In genomic region chr1:171883844-171884243, GRCh38 we compare ENCODE assay signal across 17 cellular contexts. TPM values are rescaled to one million over a fixed set of nuclear protein-coding genes. Genes with fewer than 3 reads are reported as not detected.
DNase-seq lines count a peak whose midpoint lies in the region; ATAC-seq, FAIRE-seq and TF ChIP-seq lines count a peak whose summit lies in the region.
"Had no signal": no experiment of that assay in that cellular context is flagged by ENCODE, and none has a peak within 500 bp of the region (broad histone marks: within the 10 kb centered on the region; RNA-seq: fewer than 3 reads in every experiment).

No MANE protein-coding gene starts in this region.

- POLR2A ChIA-PET in GM10248 (lab: Yijun Ruan, JAX) = no interaction called here

- TF ChIP-seq POLR2A in GM12891 (IDR thresholded peaks at IDR 0.05; ENCODE audit: low read depth, low read length) = no peak

- TF ChIP-seq CTCF in GM10248 (IDR thresholded peaks at IDR 0.05; ENCODE audit: control extremely low read depth, extremely low read depth, low read depth, missing control alignments) = no peak

- no peak overlapping the region for H3K4me3 Mint-ChIP-seq in activated T-helper 2 cell treated with anti-CD3 and anti-CD28 coated beads, Interferon-gamma antibody, Interleukin-2, Interleukin-4, amounts not matched to agents 10 μg/mL and 5 μg/mL and 100 μg/mL, durations not matched to agents 14 hours and 24 hours and 36 hours (ENCODE audit: low read depth)
- H3K4me3 Mint-ChIP-seq: HFFc6, T-helper 17 cell had no signal

- no peaks in the 10 kb centered on the region for H3K27me3 Mint-ChIP-seq in activated T-helper 2 cell treated with anti-CD3 and anti-CD28 coated beads, Interferon-gamma antibody, Interleukin-2, Interleukin-4, amounts not matched to agents 10 μg/mL and 5 μg/mL and 100 μg/mL, durations not matched to agents 14 hours and 24 hours and 36 hours (ENCODE audit: low read depth)
- H3K27me3 Mint-ChIP-seq: T-helper 17 cell had no signal

- no peaks in the 10 kb centered on the region for H3K36me3 Mint-ChIP-seq in activated T-helper 2 cell treated with anti-CD3 and anti-CD28 coated beads, Interferon-gamma antibody, Interleukin-2, Interleukin-4, amounts not matched to agents 10 μg/mL and 5 μg/mL and 100 μg/mL, durations not matched to agents 14 hours and 24 hours and 36 hours (ENCODE audit: low read depth)

- peak; percentile 86 for ATAC-seq in HG02885 (IDR thresholded peaks at IDR 0.05; ENCODE audit: poor library complexity, unreplicated experiment)
- ATAC-seq in GM19467 (IDR thresholded peaks at IDR 0.05; ENCODE audit: unreplicated experiment) = no peak
- ATAC-seq in HG03175 (IDR thresholded peaks at IDR 0.05; ENCODE audit: unreplicated experiment) = no peak
- ATAC-seq: PC-3, T-helper 17 cell had no signal

- peak; percentile 6 for DNase-seq in GM10248 (ENCODE audit: extremely low spot score)
- DNase-seq in GM12891 (ENCODE audit: insufficient read length, low spot score) = no peak
- peak; percentile 28 for DNase-seq in activated T-helper 2 cell treated with anti-CD3 and anti-CD28 coated beads, Interferon-gamma antibody, Interleukin-2, Interleukin-4, amounts not matched to agents 10 μg/mL and 5 μg/mL and 100 μg/mL, durations not matched to agents 14 hours and 24 hours and 36 hours (ENCODE audit: low spot score)
- DNase-seq in SHP77 treated with DMSO at 0.1 percent for 48 hours (lab: John Stamatoyannopoulos, UW) = no peak
- DNase-seq: amygdala; cerebellar nuclear complex; effector memory CD4-positive, alpha-beta T cell; HFFc6; islet precursor cell; NCI-H1048; NCI-H2081 treated with DMSO at 0.1 percent for 48 hours; NCI-H524 treated with DMSO at 0.1 percent for 48 hours; PC-3; T-helper 17 cell had no signal

- H3K27ac Mint-ChIP-seq in activated T-helper 2 cell treated with anti-CD3 and anti-CD28 coated beads, Interferon-gamma antibody, Interleukin-2, Interleukin-4, amounts not matched to agents 10 μg/mL and 5 μg/mL and 100 μg/mL, durations not matched to agents 14 hours and 24 hours and 36 hours = no peak overlapping the region
- H3K27ac Mint-ChIP-seq: HFFc6, T-helper 17 cell had no signal

- CTCF ChIA-PET in GM10248 (lab: Yijun Ruan, JAX) = interaction anchor here (1.0 kb wide), 1 partner anchor 40 kb away, joined by 3 read pairs; no protein-coding TSS in a partner anchor

- peak; percentile 16 for FAIRE-seq in GM12891 (lab: Jason Lieb, UNC)

- H3K9me3 Mint-ChIP-seq in activated T-helper 2 cell treated with anti-CD3 and anti-CD28 coated beads, Interferon-gamma antibody, Interleukin-2, Interleukin-4, amounts not matched to agents 10 μg/mL and 5 μg/mL and 100 μg/mL, durations not matched to agents 14 hours and 24 hours and 36 hours = no peaks in the 10 kb centered on the region
- H3K9me3 Mint-ChIP-seq: HFFc6 had no signal

- intact Hi-C loops in activated T-helper 2 cell treated with anti-CD3 and anti-CD28 coated beads, Interferon-gamma antibody, Interleukin-2, Interleukin-4, amounts not matched to agents 10 μg/mL and 5 μg/mL and 100 μg/mL, durations not matched to agents 14 hours and 24 hours and 36 hours (cut with micrococcal nuclease) = no loop called here

- H3K4me1 Mint-ChIP-seq in activated T-helper 2 cell treated with anti-CD3 and anti-CD28 coated beads, Interferon-gamma antibody, Interleukin-2, Interleukin-4, amounts not matched to agents 10 μg/mL and 5 μg/mL and 100 μg/mL, durations not matched to agents 14 hours and 24 hours and 36 hours (ENCODE audit: low read depth) = peaks cover 14% of the 10 kb centered on the region

TF ChIP-seq in GM12891, 5 proteins besides CTCF, POLR2A, EP300 and RAD21:
- TF ChIP-seq POLR2AphosphoS5 (IDR thresholded peaks at IDR 0.05; ENCODE audit: low read depth, low read length) (no peak), PAX5 (IDR thresholded peaks at IDR 0.05; ENCODE audit: insufficient read depth, low read length, severe bottlenecking) (peak; percentile 76)

RNA-seq across cellular contexts. Expression of gene DNM3, which starts 42.5 kb away (rescaled TPM):
- 0.06 TPM for polyA plus RNA-seq in GM12891 (2012; ENCODE audit: low read depth, missing spikeins)
- 0.37 and 0.41 TPM in 2 replicates for total RNA-seq in activated T-helper 2 cell treated with anti-CD3 and anti-CD28 coated beads, Interferon-gamma antibody, Interleukin-2, Interleukin-4, amounts not matched to agents 10 μg/mL and 5 μg/mL and 100 μg/mL, durations not matched to agents 14 hours and 24 hours and 36 hours

Comparison
In these comparisons a context has a peak if more than half of its experiments do, and no peak if none do; other contexts are left out.
1. DNase-seq: peak in GM10248 (single experiment) and activated T-helper 2 cell treated with anti-CD3 and anti-CD28 coated beads, Interferon-gamma antibody, Interleukin-2, Interleukin-4, amounts not matched to agents 10 μg/mL and 5 μg/mL and 100 μg/mL, durations not matched to agents 14 hours and 24 hours and 36 hours (single experiment); none in GM12891 (single experiment) and SHP77 treated with DMSO at 0.1 percent for 48 hours (single experiment).